In genomic region chr2:200748779-200749178, GRCh38 we compare ENCODE assay signal across 16 cellular contexts.
DNase-seq lines count a peak whose midpoint lies in the region; ATAC-seq and TF ChIP-seq lines count a peak whose summit lies in the region.
"Had no signal": no experiment of that assay in that cellular context is flagged by ENCODE, and none has a peak within 500 bp of the region (broad histone marks: within the 10 kb centered on the region; RNA-seq: fewer than 3 reads in every experiment).

No MANE protein-coding gene starts in this region.

- peak; percentile 17 for DNase-seq in M059J (ENCODE audit: low read depth)
- DNase-seq in mesenchymal stem cell, result no peak
- DNase-seq in tibial nerve (ENCODE audit: low spot score in 2 of 2), result no peak
- DNase-seq in omental fat pad (ENCODE audit: low spot score), result no peak
- DNase-seq in cerebellar cortex (ENCODE audit: low spot score), result no peak
- DNase-seq in KBM-7, result no peak
- DNase-seq: activated CD4-positive, CD25-positive, alpha-beta regulatory T cell; CD4-positive, CD25-positive, alpha-beta regulatory T cell; central memory CD4-positive, alpha-beta T cell; DMS79; effector CD8-positive, alpha-beta T cell; nucleus accumbens; stimulated activated CD4-positive, alpha-beta T cell treated with anti-CD3 and anti-CD28 coated beads, Interleukin-4, amount 100 ng/mL, for 4 hours; T-cell had no signal

- H3K27me3 ChIP-seq in mesenchymal stem cell (ENCODE audit: control insufficient read depth in 1 of 2, insufficient read depth in 1 of 2, low read length in 2 of 2), result no peaks in the 10 kb centered on the region
- H3K27me3 ChIP-seq in tibial nerve, result no peaks in the 10 kb centered on the region
- H3K27me3 ChIP-seq: suprapubic skin had no signal

- no peak overlapping the region for H3K4ac ChIP-seq in mesenchymal stem cell (ENCODE audit: low read depth in 1 of 2, low read length in 2 of 2)

- H2BK15ac ChIP-seq in mesenchymal stem cell (ENCODE audit: low read depth, poor library complexity, severe bottlenecking), result no peak overlapping the region

- H3K9me3 ChIP-seq in mesenchymal stem cell (ENCODE audit: control insufficient read depth, low read length) (no peaks in the 10 kb centered on the region), tibial nerve (no peaks in the 10 kb centered on the region)
- H3K9me3 ChIP-seq: suprapubic skin had no signal

- TF ChIP-seq CTCF in VCaP (conservative IDR thresholded peaks at IDR 0.05) (no peak), tibial nerve (IDR thresholded peaks at IDR 0.05) (no peak), omental fat pad (IDR thresholded peaks at IDR 0.05) (no peak)

- H2AFZ ChIP-seq in mesenchymal stem cell (ENCODE audit: low read depth, low read length), result no peak overlapping the region

- H3K27ac ChIP-seq in VCaP, result peak overlapping the region; percentile 97
- peak overlapping the region; percentile 90 for H3K27ac ChIP-seq in mesenchymal stem cell (ENCODE audit: low read length, poor library complexity, severe bottlenecking)
- peak overlapping the region in 3 of 4 donors; percentile 34 to 78 (median 50) for H3K27ac ChIP-seq in tibial nerve
- H3K27ac ChIP-seq: suprapubic skin had no signal

- H4K91ac ChIP-seq in mesenchymal stem cell (ENCODE audit: low read length), result no peak overlapping the region

- H2BK12ac ChIP-seq in mesenchymal stem cell (ENCODE audit: low read length in 2 of 2), result no peak overlapping the region

- peaks cover 15% of the 10 kb centered on the region for H3K4me1 ChIP-seq in mesenchymal stem cell (ENCODE audit: control insufficient read depth, insufficient read depth, low read depth, low read length)
- peaks cover 0 to 41% (median 3%) of the 10 kb centered on the region in 4 donors for H3K4me1 ChIP-seq in tibial nerve

- no peak overlapping the region for H2BK120ac ChIP-seq in mesenchymal stem cell (ENCODE audit: low read depth, low read length)

- H2BK5ac ChIP-seq in mesenchymal stem cell (ENCODE audit: low read depth, low read length, poor library complexity, severe bottlenecking), result no peak overlapping the region

- H4K8ac ChIP-seq in mesenchymal stem cell (ENCODE audit: low read length), result no peak overlapping the region

- TF ChIP-seq POLR2A in tibial nerve (IDR thresholded peaks at IDR 0.05), result no peak

- no peak for TF ChIP-seq EP300 in tibial nerve (IDR thresholded peaks at IDR 0.05)

- H3K18ac ChIP-seq in mesenchymal stem cell (ENCODE audit: low read depth in 1 of 2, low read length in 2 of 2), result no peak overlapping the region

- in situ Hi-C loops in KBM-7 (cut with MboI; ENCODE audit: low pct_unique_long_range_greater_than_20kb, low sequenced_read_pairs), result no loop called here

- no peak overlapping the region for H3K4me2 ChIP-seq in mesenchymal stem cell (ENCODE audit: low read length, poor library complexity, severe bottlenecking)

- H3K79me1 ChIP-seq in mesenchymal stem cell (replicated peaks; ENCODE audit: low read length, poor library complexity, severe bottlenecking), result no peaks in the 10 kb centered on the region

- WGBS in mesenchymal stem cell, result 92% methylated on average over 4 of the region's 4 CpGs
- WGBS in tibial nerve, 2 donors, result 82 to 95% methylated on average over 4 of the region's 4 CpGs

- no peak overlapping the region for H3K4me3 ChIP-seq in mesenchymal stem cell (ENCODE audit: insufficient read depth in 1 of 2, low read depth in 1 of 2, low read length in 2 of 2)
- no peak overlapping the region for H3K4me3 ChIP-seq in tibial nerve
- H3K4me3 ChIP-seq: suprapubic skin had no signal

- no peak for ATAC-seq in omental fat pad (ENCODE audit: low FRiP score)
- ATAC-seq: T-cell had no signal

- H3K9ac ChIP-seq in mesenchymal stem cell (ENCODE audit: low read length), result no peak overlapping the region

- H3K36me3 ChIP-seq in mesenchymal stem cell (ENCODE audit: control insufficient read depth in 1 of 2, insufficient read depth in 2 of 2, low read depth in 1 of 2, low read length in 2 of 2), result no peaks in the 10 kb centered on the region
- H3K36me3 ChIP-seq in tibial nerve, result no peaks in the 10 kb centered on the region
- H3K36me3 ChIP-seq: suprapubic skin had no signal

- peak overlapping the region; percentile 94 for H2AK5ac ChIP-seq in mesenchymal stem cell (ENCODE audit: low read length, severe bottlenecking)

- no peak overlapping the region for H3K14ac ChIP-seq in mesenchymal stem cell (ENCODE audit: low read length in 2 of 2)

- no peak overlapping the region for H3K23ac ChIP-seq in mesenchymal stem cell (ENCODE audit: low read length in 2 of 2)
